ENCODE assay signal across 19 cellular contexts in genomic region chr14:80455031-80455430, GRCh38.
"Had no signal": no experiment of that assay in that cellular context is flagged by ENCODE, and none has a peak within 500 bp of the region (broad histone marks: within the 10 kb centered on the region; RNA-seq: fewer than 3 reads in every experiment).

No MANE protein-coding gene starts in this region.

- H3K36me3 Mint-ChIP-seq: activated CD4-positive, alpha-beta memory T cell treated with anti-CD3 and anti-CD28 coated beads for 36 hours; activated naive CD4-positive, alpha-beta T cell treated with anti-CD3 and anti-CD28 coated beads, Interleukin-2, amount 50 U/mL, for 24 hours had no signal

- H3K4me1 ChIP-seq: adrenal gland, heart left ventricle, prostate gland, thyroid gland had no signal

- H3K27me3 Mint-ChIP-seq: activated CD4-positive, alpha-beta memory T cell treated with anti-CD3 and anti-CD28 coated beads for 36 hours; activated CD4-positive, alpha-beta T cell treated with anti-CD3 and anti-CD28 coated beads for 36 hours; naive thymus-derived CD4-positive, alpha-beta T cell had no signal

- ATAC-seq: activated CD4-positive, alpha-beta T cell treated with anti-CD3 and anti-CD28 coated beads for 36 hours; activated T-cell treated with anti-CD3 and anti-CD28 coated beads, Interleukin-2, amount 50 U/mL, for 4 hours; heart left ventricle; left cardiac atrium; naive thymus-derived CD4-positive, alpha-beta T cell; sciatic nerve; SK-N-SH treated with all-trans-retinoic acid at 6 μM for 48 hours had no signal

- H3K27ac Mint-ChIP-seq: activated CD4-positive, alpha-beta memory T cell treated with anti-CD3 and anti-CD28 coated beads for 36 hours; activated CD4-positive, alpha-beta T cell treated with anti-CD3 and anti-CD28 coated beads for 36 hours; activated naive CD4-positive, alpha-beta T cell treated with anti-CD3 and anti-CD28 coated beads, Interleukin-2, amount 50 U/mL, for 24 hours; naive thymus-derived CD4-positive, alpha-beta T cell had no signal

- H3K9me3 ChIP-seq: adrenal gland, prostate gland, thyroid gland had no signal

- H3K27ac ChIP-seq: adrenal gland, coronary artery, heart left ventricle, prostate gland, thyroid gland, WERI-Rb-1 had no signal

- H3K4me3 ChIP-seq: adrenal gland, coronary artery, lung, prostate gland, thyroid gland had no signal

- H3K27me3 ChIP-seq: adrenal gland, heart left ventricle, thyroid gland had no signal

- DNase-seq: activated CD4-positive, alpha-beta memory T cell treated with anti-CD3 and anti-CD28 coated beads for 36 hours; activated CD4-positive, alpha-beta T cell treated with anti-CD3 and anti-CD28 coated beads for 36 hours; activated effector memory CD4-positive, alpha-beta T cell treated with anti-CD3 and anti-CD28 coated beads, Interleukin-2, amount 50 U/mL, for 16 hours; activated T-cell treated with anti-CD3 and anti-CD28 coated beads, Interleukin-2, amount 50 U/mL, for 4 hours; adrenal gland; effector CD4-positive, alpha-beta T cell; heart left ventricle; left cardiac atrium; midbrain; naive thymus-derived CD4-positive, alpha-beta T cell; stimulated activated CD4-positive, alpha-beta T cell treated with anti-CD3 and anti-CD28 coated beads, Interleukin-1b, Interleukin-23, amount 100 ng/mL, for 48 hours; thyroid gland; WERI-Rb-1 had no signal

- H3K4me3 Mint-ChIP-seq: activated CD4-positive, alpha-beta memory T cell treated with anti-CD3 and anti-CD28 coated beads for 36 hours; activated CD4-positive, alpha-beta T cell treated with anti-CD3 and anti-CD28 coated beads for 36 hours; activated naive CD4-positive, alpha-beta T cell treated with anti-CD3 and anti-CD28 coated beads, Interleukin-2, amount 50 U/mL, for 24 hours; activated T-cell treated with anti-CD3 and anti-CD28 coated beads, Interleukin-2, amount 50 U/mL, for 4 hours; naive thymus-derived CD4-positive, alpha-beta T cell had no signal

- H3K4me1 Mint-ChIP-seq: activated CD4-positive, alpha-beta T cell treated with anti-CD3 and anti-CD28 coated beads for 36 hours; activated naive CD4-positive, alpha-beta T cell treated with anti-CD3 and anti-CD28 coated beads, Interleukin-2, amount 50 U/mL, for 24 hours; naive thymus-derived CD4-positive, alpha-beta T cell had no signal

- H3K36me3 ChIP-seq: adrenal gland, heart left ventricle, prostate gland, thyroid gland, WERI-Rb-1 had no signal
